In the genomic region with DNA sequence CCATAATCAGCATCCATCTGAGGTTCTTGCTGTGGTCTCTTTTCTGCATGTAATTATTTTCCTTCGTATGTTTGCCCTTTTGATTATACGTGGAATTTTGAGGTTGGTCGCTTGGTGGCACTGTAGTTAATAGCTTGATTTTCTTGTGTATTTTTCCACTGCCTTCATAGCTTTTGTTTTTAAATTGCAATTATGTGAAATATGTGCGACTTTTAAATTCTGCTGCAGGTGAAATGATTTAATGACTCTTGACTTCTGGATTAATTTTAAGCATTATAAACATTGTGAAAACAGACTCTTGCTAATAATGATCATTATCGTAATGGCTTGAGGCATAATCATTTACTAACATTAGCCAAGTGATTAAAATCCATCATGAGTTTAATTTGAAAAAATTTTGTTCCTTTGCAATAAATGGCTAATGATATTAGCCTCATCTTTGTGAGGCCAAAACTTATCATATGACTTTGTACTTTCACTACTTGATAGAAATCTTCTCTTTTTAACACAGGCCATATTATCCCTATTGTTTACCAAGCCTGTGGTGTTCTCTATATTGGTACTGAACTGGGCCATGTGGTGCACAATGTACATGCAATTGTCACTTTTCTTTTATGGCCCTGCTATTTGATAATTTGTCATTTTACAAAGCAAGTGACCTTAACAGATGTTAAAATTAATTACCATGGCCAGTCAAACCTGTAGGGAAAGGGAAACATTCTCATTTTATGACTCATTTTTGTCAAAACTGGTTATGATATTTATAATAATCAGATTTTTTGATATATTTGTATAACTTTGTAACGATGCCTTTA, we compare ENCODE assay signal across 9 cellular contexts.
DNase-seq lines count a peak whose midpoint lies in the region; ATAC-seq and TF ChIP-seq lines count a peak whose summit lies in the region.
"Had no signal": no experiment of that assay in that cellular context is flagged by ENCODE, and none has a peak within 500 bp of the region (broad histone marks: within the 10 kb centered on the region; RNA-seq: fewer than 3 reads in every experiment).

No MANE protein-coding gene starts in this region.

- H3K4me3 ChIP-seq in epithelial cell of proximal tubule (ENCODE audit: low read depth, low read length): no peak overlapping the region
- H3K4me3 ChIP-seq: ovary had no signal

- DNase-seq in COLO668 (lab: John Stamatoyannopoulos, UW; ENCODE audit: unreplicated experiment): peak; percentile 12
- DNase-seq in NCI-H1105 (lab: John Stamatoyannopoulos, UW): peak; percentile 2
- DNase-seq in T-helper 2 cell treated with Interferon-gamma antibody and Interleukin-4, amounts not matched to agents 5 μg/mL and 100 μg/mL, for 36 hours (ENCODE audit: low spot score): peak; percentile 8
- peak; percentile 16 for DNase-seq in epithelial cell of proximal tubule (ENCODE audit: low read depth)
- DNase-seq in naive B cell: peak; percentile 16
- no peak for DNase-seq in HPDE6-E6E7 (ENCODE audit: extremely low spot score)

- ATAC-seq in GM21360 (IDR thresholded peaks at IDR 0.05; ENCODE audit: unreplicated experiment) (peak; percentile 62), naive B cell (ENCODE audit: low read depth in 2 of 2) (no peak), GM21423 (IDR thresholded peaks at IDR 0.05; ENCODE audit: unreplicated experiment) (no peak)

- H3K9me3 Mint-ChIP-seq in T-helper 2 cell treated with Interferon-gamma antibody and Interleukin-4, amounts not matched to agents 5 μg/mL and 100 μg/mL, for 36 hours: no peaks in the 10 kb centered on the region
- H3K9me3 Mint-ChIP-seq in naive B cell: no peaks in the 10 kb centered on the region

- peaks cover 20% of the 10 kb centered on the region for H3K27me3 Mint-ChIP-seq in T-helper 2 cell treated with Interferon-gamma antibody and Interleukin-4, amounts not matched to agents 5 μg/mL and 100 μg/mL, for 36 hours (ENCODE audit: low read depth)
- H3K27me3 Mint-ChIP-seq in naive B cell: peaks cover 0 to 7% (median under 1%) of the 10 kb centered on the region in 3 donors

- H3K4me1 Mint-ChIP-seq in T-helper 2 cell treated with Interferon-gamma antibody and Interleukin-4, amounts not matched to agents 5 μg/mL and 100 μg/mL, for 36 hours (ENCODE audit: low read depth): peaks cover 8% of the 10 kb centered on the region
- H3K4me1 Mint-ChIP-seq in naive B cell: no peaks in the 10 kb centered on the region

- TF ChIP-seq CTCF in epithelial cell of proximal tubule (conservative IDR thresholded peaks at IDR 0.05; ENCODE audit: low read depth, low read length): peak; percentile 72

- H3K4me3 Mint-ChIP-seq in T-helper 2 cell treated with Interferon-gamma antibody and Interleukin-4, amounts not matched to agents 5 μg/mL and 100 μg/mL, for 36 hours: no peak overlapping the region
- H3K4me3 Mint-ChIP-seq in naive B cell: no peak overlapping the region

- no peaks in the 10 kb centered on the region for H3K36me3 Mint-ChIP-seq in T-helper 2 cell treated with Interferon-gamma antibody and Interleukin-4, amounts not matched to agents 5 μg/mL and 100 μg/mL, for 36 hours (ENCODE audit: low read depth)
- no peaks in the 10 kb centered on the region for H3K36me3 Mint-ChIP-seq in naive B cell

- no peak overlapping the region for H3K27ac Mint-ChIP-seq in T-helper 2 cell treated with Interferon-gamma antibody and Interleukin-4, amounts not matched to agents 5 μg/mL and 100 μg/mL, for 36 hours
- no peak overlapping the region for H3K27ac Mint-ChIP-seq in naive B cell
